ENCODE assay signal across 21 cellular contexts in genomic region chr7:57205000-57205399, GRCh38.
"Had no signal": no experiment of that assay in that cellular context is flagged by ENCODE, and none has a peak within 500 bp of the region (broad histone marks: within the 10 kb centered on the region; RNA-seq: fewer than 3 reads in every experiment).

No MANE protein-coding gene starts in this region.

- H3K36me3 ChIP-seq: cardiac muscle cell, left lung, pancreas, right lobe of liver, tibial artery had no signal

- DNase-seq: cortex of kidney; effector CD4-positive, alpha-beta T cell; left lung; mammary epithelial cell; mesendoderm; natural killer cell; occipital lobe; stimulated activated CD4-positive, alpha-beta T cell treated with anti-CD3 and anti-CD28 coated beads, Interleukin-2, amount 100 ng/mL, for 24 hours; stimulated activated CD4-positive, alpha-beta T cell treated with anti-CD3 and anti-CD28 coated beads, Interleukin-4, amount 100 ng/mL, for 24 hours; stimulated activated naive CD4-positive, alpha-beta T cell treated with Interleukin-2 at 50 U/mL for 16 hours; substantia nigra; testis had no signal

- H3K4me1 ChIP-seq: left lung, pancreas, right lobe of liver, testis, tibial artery had no signal

- ATAC-seq: left lung; natural killer cell; pancreas; right lobe of liver; stimulated activated effector memory CD8-positive, alpha-beta T cell treated with anti-CD3 and anti-CD28 coated beads, Interleukin-12 subunit alpha, Interleukin-12 subunit beta, amount 100 ng/mL, for 72 hours had no signal

- H3K4me2 ChIP-seq: smooth muscle cell had no signal

- FAIRE-seq: frontal cortex, keratinocyte, pancreas had no signal

- H3K9me3 ChIP-seq: pancreas, right lobe of liver, testis had no signal

- H3K27ac ChIP-seq: cardiac muscle cell, left lung, pancreas, right lobe of liver, testis, tibial artery had no signal

- H3K4me3 ChIP-seq: cardiac muscle cell, dorsolateral prefrontal cortex, left lung, pancreas, right lobe of liver, smooth muscle cell, testis, tibial artery had no signal

- H3K27me3 ChIP-seq: cardiac muscle cell, left lung, pancreas, right lobe of liver, testis, tibial artery had no signal
